21 cellular contexts compared by ENCODE assay signal in the genomic region with DNA sequence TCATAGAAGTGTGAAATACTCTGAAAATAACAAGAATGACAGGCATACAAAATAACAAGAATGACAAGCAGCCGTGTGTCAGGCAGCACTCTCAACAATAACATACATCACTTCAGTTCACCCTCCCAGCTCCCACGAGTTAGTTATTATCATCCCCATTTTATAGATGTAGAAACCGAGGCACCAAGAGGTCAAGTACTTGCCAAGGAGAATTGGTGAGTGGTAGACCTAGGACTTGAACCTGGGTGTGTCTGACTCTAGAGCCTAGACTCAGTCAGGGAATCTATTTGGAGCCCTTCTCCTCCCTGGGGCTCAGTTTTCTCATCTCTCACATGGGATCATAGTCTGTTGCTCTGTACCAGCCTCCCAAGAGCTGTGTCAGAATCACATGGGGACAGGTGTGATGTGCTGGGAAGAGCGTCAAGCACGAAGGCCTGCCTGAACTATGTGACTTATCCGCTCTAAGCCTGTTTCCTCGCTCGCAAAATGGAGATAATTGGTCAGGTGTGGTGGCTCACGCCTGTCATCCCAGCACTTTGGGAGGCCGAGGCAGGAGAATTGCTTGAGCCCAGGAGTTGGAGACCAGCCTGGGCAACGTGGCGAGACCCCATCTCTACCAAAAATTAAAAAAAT. TPM values are rescaled to one million over a fixed set of nuclear protein-coding genes. Genes with fewer than 3 reads are reported as not detected.
"Had no signal": no experiment of that assay in that cellular context is flagged by ENCODE, and none has a peak within 500 bp of the region (broad histone marks: within the 10 kb centered on the region; RNA-seq: fewer than 3 reads in every experiment).

No MANE protein-coding gene starts in this region.

- H3K9me3 ChIP-seq: body of pancreas, SJSA1 had no signal

- H3K27me3 ChIP-seq: body of pancreas, SJSA1 had no signal

- ATAC-seq: activated CD4-positive, alpha-beta T cell treated with anti-CD3 and anti-CD28 coated beads for 36 hours; activated T-cell treated with anti-CD3 and anti-CD28 coated beads, Interleukin-2, amount 50 U/mL, for 72 hours; body of pancreas had no signal

- H3K4me1 ChIP-seq: body of pancreas had no signal

- H3K4me3 ChIP-seq: body of pancreas, SJSA1 had no signal

- H3K27ac ChIP-seq: body of pancreas, SJSA1, WERI-Rb-1 had no signal

- DNase-seq: activated CD4-positive, alpha-beta memory T cell treated with anti-CD3 and anti-CD28 coated beads, Interleukin-2, amount 10 ng/mL, durations not matched to agents 7 days and 5 days; activated CD4-positive, alpha-beta T cell treated with anti-CD3 and anti-CD28 coated beads for 36 hours; activated CD4-positive, alpha-beta T cell treated with anti-CD3 and anti-CD28 coated beads, Interleukin-2, amount 50 U/mL, for 1 hour; activated gamma-delta T cell treated with Interleukin-2 at 50 U/mL for 16 hours; activated T-cell treated with anti-CD3 and anti-CD28 coated beads for 4 hours; activated T-cell treated with anti-CD3 and anti-CD28 coated beads, Interleukin-2, amount 50 U/mL, for 72 hours; Kasumi-1; NCI-H1105 treated with DMSO at 0.1 percent for 48 hours; NCI-H1436 treated with DMSO at 0.1 percent for 48 hours; NCI-H187; NCI-H446; NCI-H524 treated with DMSO at 0.1 percent for 48 hours; NCI-H774; SHP77; SW 1271; WERI-Rb-1 had no signal

- H3K36me3 ChIP-seq: SJSA1, WERI-Rb-1 had no signal

RNA-seq across cellular contexts. Expression of a gene that starts 19.4 kb away (rescaled TPM):
- total RNA-seq: activated CD4-positive, alpha-beta memory T cell treated with anti-CD3 and anti-CD28 coated beads, Interleukin-2, amount 10 ng/mL, durations not matched to agents 7 days and 5 days; activated CD4-positive, alpha-beta T cell treated with anti-CD3 and anti-CD28 coated beads for 36 hours; activated CD8-positive, alpha-beta memory T cell treated with anti-CD3 and anti-CD28 coated beads for 36 hours; activated T-helper 2 cell treated with anti-CD3 and anti-CD28 coated beads, Interferon-gamma antibody, Interleukin-2, Interleukin-4, amounts not matched to agents 10 μg/mL and 5 μg/mL and 100 μg/mL, durations not matched to agents 14 hours and 24 hours and 36 hours; T-helper 1 cell treated with Interleukin-12 subunit alpha and Interleukin-12 subunit beta and Interleukin-4 antibody, amounts not matched to agents 30 ng/mL and 1 ng/mL, for 36 hours had no signal

RNA-seq across cellular contexts. Expression of a gene that starts 39.5 kb away (rescaled TPM):
- total RNA-seq: SJSA1 had no signal

RNA-seq across cellular contexts. Expression of a gene that starts 39.6 kb away (rescaled TPM):
- total RNA-seq: SJSA1 had no signal
